ENCODE assay signal across 7 cellular contexts in genomic region chr11:65706303-65706763, GRCh38. TPM values are rescaled to one million over a fixed set of nuclear protein-coding genes. Genes with fewer than 3 reads are reported as not detected.
A peak's percentile ranks its signal among the peaks of the same experiment; 100 is the strongest.
DNase-seq lines count a peak whose midpoint lies in the region; ATAC-seq and TF ChIP-seq lines count a peak whose summit lies in the region.
"Not testable (repeated sequence)": the region's sequence is repeated elsewhere in the genome, so short reads cannot be mapped to it uniquely, and the experiment has no call there.

No MANE protein-coding gene starts in this region.

- not testable (repeated sequence) for H3K9me3 Mint-ChIP-seq in activated T-helper 17 cell treated with anti-CD3 and anti-CD28 coated beads, Interleukin-2, amount 50 U/mL, for 72 hours

- ATAC-seq in activated T-helper 17 cell treated with anti-CD3 and anti-CD28 coated beads, Interleukin-2, amount 50 U/mL, for 72 hours (replicated peaks): peak; percentile 26

- H3K27ac Mint-ChIP-seq in activated T-helper 17 cell treated with anti-CD3 and anti-CD28 coated beads, Interleukin-2, amount 50 U/mL, for 72 hours: not testable (repeated sequence)

- not testable (repeated sequence) for H3K36me3 Mint-ChIP-seq in activated T-helper 17 cell treated with anti-CD3 and anti-CD28 coated beads, Interleukin-2, amount 50 U/mL, for 72 hours (ENCODE audit: low read depth)

- peak; percentile 38 for DNase-seq in GM12864 (ENCODE audit: low read depth)
- peak; percentile 22 for DNase-seq in NCI-H146 treated with DMSO at 0.1 percent for 48 hours (lab: John Stamatoyannopoulos, UW; ENCODE audit: unreplicated experiment)
- peak; percentile 61 for DNase-seq in T follicular helper cell (ENCODE audit: low read depth)
- DNase-seq in epithelial cell of proximal tubule (ENCODE audit: low read depth): not testable (repeated sequence)
- peak; percentile 52 for DNase-seq in medulla oblongata (ENCODE audit: extremely low spot score)
- peak; percentile 69 to 70 for DNase-seq in stimulated activated CD4-positive, alpha-beta T cell treated with anti-CD3 and anti-CD28 coated beads, Interleukin-15, amount 100 ng/mL, for 48 hours (ENCODE audit: low read depth in 2 of 2)

- peak; percentile 56 for TF ChIP-seq CTCF in GM12864 (IDR thresholded peaks at IDR 0.05; ENCODE audit: low read depth, low read length, missing control alignments)
- TF ChIP-seq CTCF in epithelial cell of proximal tubule (conservative IDR thresholded peaks at IDR 0.05; ENCODE audit: low read depth, low read length): peak; percentile 54

- not testable (repeated sequence) for H3K4me1 Mint-ChIP-seq in activated T-helper 17 cell treated with anti-CD3 and anti-CD28 coated beads, Interleukin-2, amount 50 U/mL, for 72 hours

- not testable (repeated sequence) for H3K27me3 Mint-ChIP-seq in activated T-helper 17 cell treated with anti-CD3 and anti-CD28 coated beads, Interleukin-2, amount 50 U/mL, for 72 hours

- H3K4me3 ChIP-seq in GM12864 (ENCODE audit: low read depth, low read length) (peak overlapping the region; percentile 47), epithelial cell of proximal tubule (ENCODE audit: low read depth, low read length) (peak overlapping the region; percentile 39)

- H3K4me3 Mint-ChIP-seq in activated T-helper 17 cell treated with anti-CD3 and anti-CD28 coated beads, Interleukin-2, amount 50 U/mL, for 72 hours: peak overlapping the region; percentile 53

RNA-seq across cellular contexts. Expression of gene KAT5, which starts 5.7 kb away (rescaled TPM):
- 10 to 100 TPM; 75.6 to 88.8 TPM for total RNA-seq in activated T-helper 17 cell treated with anti-CD3 and anti-CD28 coated beads, Interleukin-2, amount 50 U/mL, for 72 hours
- total RNA-seq in epithelial cell of proximal tubule: 47.2 and 72.2 TPM in 2 replicates

RNA-seq across cellular contexts. Expression of gene RNASEH2C, which starts 14.3 kb away (rescaled TPM):
- 10 to 100 TPM; 57.4 to 92.9 TPM for total RNA-seq in activated T-helper 17 cell treated with anti-CD3 and anti-CD28 coated beads, Interleukin-2, amount 50 U/mL, for 72 hours
- 76.7 and 81.1 TPM in 2 replicates for total RNA-seq in epithelial cell of proximal tubule

RNA-seq across cellular contexts. Expression of gene RELA, which starts 43.6 kb away (rescaled TPM):
- 100 to 1,000 TPM in 1 of 2 donors, 10 to 100 TPM in 1; 82.5 to 150 TPM for total RNA-seq in activated T-helper 17 cell treated with anti-CD3 and anti-CD28 coated beads, Interleukin-2, amount 50 U/mL, for 72 hours
- total RNA-seq in epithelial cell of proximal tubule: 63.6 and 73.0 TPM in 2 replicates
